Comparison of ENCODE assay signal across 11 cellular contexts in the genomic region with DNA sequence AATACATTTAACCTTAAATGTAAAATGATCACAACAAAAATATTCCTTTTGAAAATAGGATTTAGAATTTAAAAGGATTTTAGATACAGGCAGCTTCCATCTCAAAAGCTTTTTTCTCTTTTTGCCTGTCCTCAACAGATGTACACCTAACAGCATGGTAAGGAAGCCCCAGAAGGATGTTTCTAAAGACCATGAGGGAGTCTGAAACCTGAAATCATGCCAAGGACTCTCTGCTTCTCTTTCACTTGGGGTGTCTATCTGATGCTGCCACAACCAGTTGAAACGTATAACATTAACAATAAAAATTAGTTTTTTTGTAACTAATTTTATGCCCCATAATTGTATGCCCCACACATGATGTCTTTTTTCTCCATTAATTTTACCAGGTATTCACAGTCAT. TPM values are rescaled to one million over a fixed set of nuclear protein-coding genes. Genes with fewer than 3 reads are reported as not detected.
DNase-seq lines count a peak whose midpoint lies in the region; ATAC-seq, FAIRE-seq and TF ChIP-seq lines count a peak whose summit lies in the region.
"Had no signal": no experiment of that assay in that cellular context is flagged by ENCODE, and none has a peak within 500 bp of the region (broad histone marks: within the 10 kb centered on the region; RNA-seq: fewer than 3 reads in every experiment).

No MANE protein-coding gene starts in this region.

- peaks cover 16 to 24% of the 10 kb centered on the region in 2 donors for H3K4me1 ChIP-seq in gastrocnemius medialis

- POLR2A ChIA-PET in WTC11 (lab: Charles Lee), result no interaction called here

- intact Hi-C loops in gastrocnemius medialis (cut with DNase I; ENCODE audit: low total_unique reads), result no loop called here

- no peaks in the 10 kb centered on the region for H3K9me3 ChIP-seq in gastrocnemius medialis

- no peaks in the 10 kb centered on the region for H3K9me3 Mint-ChIP-seq in WTC11
- H3K9me3 Mint-ChIP-seq: activated CD4-positive, alpha-beta memory T cell treated with anti-CD3 and anti-CD28 coated beads, Interleukin-2, amount 10 ng/mL, durations not matched to agents 7 days and 5 days had no signal

- no peaks in the 10 kb centered on the region for H3K27me3 ChIP-seq in gastrocnemius medialis

- no peak for TF ChIP-seq POLR2A in gastrocnemius medialis (IDR thresholded peaks at IDR 0.05)
- no peak for TF ChIP-seq POLR2A in GM12891 (IDR thresholded peaks at IDR 0.05; ENCODE audit: low read depth, low read length)

- in situ Hi-C loops in gastrocnemius medialis (cut with MboI; ENCODE audit: low sequenced_read_pairs in 4 of 4), result no loop called here

- H3K4me3 Mint-ChIP-seq in WTC11, result no peak overlapping the region
- H3K4me3 Mint-ChIP-seq: activated CD4-positive, alpha-beta memory T cell treated with anti-CD3 and anti-CD28 coated beads, Interleukin-2, amount 10 ng/mL, durations not matched to agents 7 days and 5 days had no signal

- H3K4me1 Mint-ChIP-seq in WTC11, result peaks cover 45% of the 10 kb centered on the region

- H3K27me3 Mint-ChIP-seq in WTC11 (ENCODE audit: low read depth), result no peaks in the 10 kb centered on the region

- peak overlapping the region in 3 of 4 donors; percentile 48 to 64 (median 59) for H3K27ac ChIP-seq in gastrocnemius medialis

- no peaks in the 10 kb centered on the region for H3K36me3 ChIP-seq in gastrocnemius medialis

- TF ChIP-seq CTCF in WTC11 (IDR thresholded peaks at IDR 0.05), result no peak
- no peak for TF ChIP-seq CTCF in gastrocnemius medialis (IDR thresholded peaks at IDR 0.05 in 4 of 5, conservative IDR thresholded peaks at IDR 0.05 in 1 of 5)

- peaks cover 17% of the 10 kb centered on the region for H3K36me3 Mint-ChIP-seq in WTC11

- ATAC-seq in GM19395 (IDR thresholded peaks at IDR 0.05; ENCODE audit: unreplicated experiment), result peak; percentile 64
- peak; percentile 61 for ATAC-seq in HG02938 (IDR thresholded peaks at IDR 0.05; ENCODE audit: unreplicated experiment)
- no peak for ATAC-seq in WTC11
- ATAC-seq in gastrocnemius medialis, result no peak

- no peak for DNase-seq in WTC11 (ENCODE audit: low spot score)
- no peak for DNase-seq in gastrocnemius medialis
- DNase-seq in NCI-H146 (lab: John Stamatoyannopoulos, UW), result no peak
- DNase-seq in AG08396 (ENCODE audit: low spot score), result no peak
- no peak for DNase-seq in GM12891 (ENCODE audit: insufficient read length, low spot score)
- no peak for DNase-seq in anterior cingulate cortex (lab: John Stamatoyannopoulos, UW)
- DNase-seq: activated CD4-positive, alpha-beta memory T cell treated with anti-CD3 and anti-CD28 coated beads, Interleukin-2, amount 10 ng/mL, durations not matched to agents 7 days and 5 days; NCI-H526 had no signal

- peak overlapping the region; percentile 68 for H3K27ac Mint-ChIP-seq in WTC11
- H3K27ac Mint-ChIP-seq: activated CD4-positive, alpha-beta memory T cell treated with anti-CD3 and anti-CD28 coated beads, Interleukin-2, amount 10 ng/mL, durations not matched to agents 7 days and 5 days had no signal

- CTCF ChIA-PET in WTC11 (lab: Charles Lee), result no interaction called here

- no peak for FAIRE-seq in GM12891 (lab: Jason Lieb, UNC)
- FAIRE-seq: G401.6 had no signal

- H3K4me3 ChIP-seq in gastrocnemius medialis, result peak overlapping the region in 1 of 4 donors; percentile 3

TF ChIP-seq in WTC11, 78 proteins besides CTCF, POLR2A, EP300 and RAD21 (continues in another document):
- TF ChIP-seq, protein P1, sequence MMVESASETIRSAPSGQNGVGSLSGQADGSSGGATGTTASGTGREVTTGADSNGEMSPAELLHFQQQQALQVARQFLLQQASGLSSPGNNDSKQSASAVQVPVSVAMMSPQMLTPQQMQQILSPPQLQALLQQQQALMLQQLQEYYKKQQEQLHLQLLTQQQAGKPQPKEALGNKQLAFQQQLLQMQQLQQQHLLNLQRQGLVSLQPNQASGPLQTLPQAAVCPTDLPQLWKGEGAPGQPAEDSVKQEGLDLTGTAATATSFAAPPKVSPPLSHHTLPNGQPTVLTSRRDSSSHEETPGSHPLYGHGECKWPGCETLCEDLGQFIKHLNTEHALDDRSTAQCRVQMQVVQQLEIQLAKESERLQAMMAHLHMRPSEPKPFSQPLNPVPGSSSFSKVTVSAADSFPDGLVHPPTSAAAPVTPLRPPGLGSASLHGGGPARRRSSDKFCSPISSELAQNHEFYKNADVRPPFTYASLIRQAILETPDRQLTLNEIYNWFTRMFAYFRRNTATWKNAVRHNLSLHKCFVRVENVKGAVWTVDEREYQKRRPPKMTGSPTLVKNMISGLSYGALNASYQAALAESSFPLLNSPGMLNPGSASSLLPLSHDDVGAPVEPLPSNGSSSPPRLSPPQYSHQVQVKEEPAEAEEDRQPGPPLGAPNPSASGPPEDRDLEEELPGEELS (CRISPR knock-in tag; IDR thresholded peaks at IDR 0.05), result no peak
- TF ChIP-seq GTF2I (CRISPR knock-in tag; conservative IDR thresholded peaks at IDR 0.05), result no peak
- TF ChIP-seq SP1 (CRISPR knock-in tag; conservative IDR thresholded peaks at IDR 0.05), result no peak
- TF ChIP-seq, protein P2, sequence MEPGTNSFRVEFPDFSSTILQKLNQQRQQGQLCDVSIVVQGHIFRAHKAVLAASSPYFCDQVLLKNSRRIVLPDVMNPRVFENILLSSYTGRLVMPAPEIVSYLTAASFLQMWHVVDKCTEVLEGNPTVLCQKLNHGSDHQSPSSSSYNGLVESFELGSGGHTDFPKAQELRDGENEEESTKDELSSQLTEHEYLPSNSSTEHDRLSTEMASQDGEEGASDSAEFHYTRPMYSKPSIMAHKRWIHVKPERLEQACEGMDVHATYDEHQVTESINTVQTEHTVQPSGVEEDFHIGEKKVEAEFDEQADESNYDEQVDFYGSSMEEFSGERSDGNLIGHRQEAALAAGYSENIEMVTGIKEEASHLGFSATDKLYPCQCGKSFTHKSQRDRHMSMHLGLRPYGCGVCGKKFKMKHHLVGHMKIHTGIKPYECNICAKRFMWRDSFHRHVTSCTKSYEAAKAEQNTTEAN (CRISPR knock-in tag; IDR thresholded peaks at IDR 0.05), result no peak
- no peak for TF ChIP-seq FOXP1 (CRISPR knock-in tag; IDR thresholded peaks at IDR 0.05; ENCODE audit: borderline replicate concordance)
- no peak for TF ChIP-seq ZNF416 (CRISPR knock-in tag; IDR thresholded peaks at IDR 0.05)

TF ChIP-seq in GM12891, 5 proteins besides CTCF, POLR2A, EP300 and RAD21:
- no peak for TF ChIP-seq SPI1 (IDR thresholded peaks at IDR 0.05; ENCODE audit: low read depth, low read length)
- TF ChIP-seq PAX5 (IDR thresholded peaks at IDR 0.05; ENCODE audit: insufficient read depth, low read length, severe bottlenecking), result no peak
- no peak for TF ChIP-seq POU2F2 (IDR thresholded peaks at IDR 0.05; ENCODE audit: low read depth, low read length)
- no peak for TF ChIP-seq POLR2AphosphoS5 (IDR thresholded peaks at IDR 0.05; ENCODE audit: low read depth, low read length)
- TF ChIP-seq TAF1 (IDR thresholded peaks at IDR 0.05; ENCODE audit: low read depth, low read length), result no peak

RNA-seq across cellular contexts. Expression of a gene that starts 5.4 kb away (rescaled TPM):
- total RNA-seq in WTC11 (2021) (47.7 to 49.6 TPM (median 49.3 TPM) in 3 replicates), gastrocnemius medialis (10 to 100 TPM in 2 of 4 donors, 1 to 10 TPM in 2; 4.9 to 12.4 (median 9.8) TPM)
- 11.9 TPM for polyA plus RNA-seq in GM12891 (2012; ENCODE audit: low read depth, missing spikeins)

Comparison
In these comparisons a context has a peak if more than half of its experiments do, and no peak if none do; other contexts are left out.
1. ATAC-seq: peak in GM19395 (single experiment) and HG02938 (single experiment); none in WTC11 (single experiment) and gastrocnemius medialis (0 of 2).